In the genomic region with DNA sequence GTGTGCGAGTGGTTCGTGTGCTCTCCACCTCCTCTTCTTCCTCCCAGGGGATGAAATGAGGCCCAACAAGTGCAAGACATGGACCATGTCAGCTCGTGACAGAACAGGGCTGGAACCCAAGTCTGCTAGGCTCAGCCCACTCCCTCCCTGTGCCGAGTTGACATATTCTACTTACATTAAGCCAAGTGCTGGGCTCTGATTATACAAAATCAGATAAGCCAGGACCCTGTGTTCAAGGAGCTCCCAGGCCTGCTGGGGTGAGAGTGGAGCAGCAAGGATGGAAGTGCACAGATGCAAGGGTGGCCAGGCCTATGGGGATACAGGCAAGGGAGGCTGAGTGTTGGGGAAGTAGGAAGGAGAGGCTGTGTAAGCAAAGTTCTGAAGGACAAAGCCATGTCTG, we compare ENCODE assay signal across 17 cellular contexts.
DNase-seq lines count a peak whose midpoint lies in the region; ATAC-seq, FAIRE-seq and TF ChIP-seq lines count a peak whose summit lies in the region.
"Had no signal": no experiment of that assay in that cellular context is flagged by ENCODE, and none has a peak within 500 bp of the region (broad histone marks: within the 10 kb centered on the region; RNA-seq: fewer than 3 reads in every experiment).

No MANE protein-coding gene starts in this region.

- no peak overlapping the region for H2BK12ac ChIP-seq in H1 (ENCODE audit: low read depth, low read length)

- 85% methylated on average over 3 of the region's 4 CpGs; no CpG with 5 or more reads in 1 of the 2 experiments for WGBS in H1 (ENCODE audit: extremely low coverage in 1 of 2, insufficient coverage in 1 of 2, insufficient read length in 1 of 2, insufficient replicate concordance in 2 of 2, low coverage in 1 of 2, low lambda C conversion rate in 2 of 2, missing lambda C conversion rate in 1 of 2), 2 experiments
- 69 to 80% methylated on average over 3 to 4 of the region's 4 CpGs for WGBS in mesodermal cell (ENCODE audit: insufficient coverage in 2 of 2), 2 experiments

- H3K9ac ChIP-seq in H1 (replicated peaks in 1 of 4; ENCODE audit: extremely low read depth in 1 of 4, low read depth in 3 of 4, low read length in 3 of 4): no peak overlapping the region
- no peak overlapping the region for H3K9ac ChIP-seq in parathyroid adenoma
- H3K9ac ChIP-seq: KMS-11 had no signal

- H3K4me3 ChIP-seq in H1 (ENCODE audit: extremely low read depth in 1 of 4, insufficient read depth in 2 of 4, low read depth in 3 of 4, low read length in 4 of 4) (no peak overlapping the region), mesodermal cell (ENCODE audit: extremely low read depth, insufficient read depth, low read length, poor library complexity, severe bottlenecking) (no peak overlapping the region), parathyroid adenoma (ENCODE audit: low read depth, low read length) (no peak overlapping the region)

- H3K36me3 ChIP-seq in H1 (ENCODE audit: control insufficient read depth in 2 of 4, insufficient read depth in 4 of 4, low read length in 3 of 4): no peaks in the 10 kb centered on the region
- no peaks in the 10 kb centered on the region for H3K36me3 ChIP-seq in mesodermal cell (ENCODE audit: control insufficient read depth, insufficient read depth, low read length)
- H3K36me3 ChIP-seq in parathyroid adenoma (ENCODE audit: control insufficient read depth, insufficient read depth, low read length): no peaks in the 10 kb centered on the region

- no peak for TF ChIP-seq RAD21 in H1 (IDR thresholded peaks at IDR 0.05 in 1 of 2, conservative IDR thresholded peaks at IDR 0.05 in 1 of 2; ENCODE audit: low read depth in 2 of 2, low read length in 2 of 2)

- H2AFZ ChIP-seq in H1 (ENCODE audit: low read length) (0 out of 2 replicates have a peak overlapping the region, but pooled peaks have one; percentile 13), parathyroid adenoma (peak overlapping the region; percentile 46)

- no peak overlapping the region for H2AK5ac ChIP-seq in H1 (ENCODE audit: low read depth, low read length)

- POLR2A ChIA-PET in H1 (lab: Charles Lee; ENCODE audit: partially characterized antibody): interaction anchor here (1.0 kb wide), 1 partner anchor 9 kb away, joined by 3 read pairs; no protein-coding TSS in a partner anchor

- TF ChIP-seq CTCF in H1 (IDR thresholded peaks at IDR 0.05; ENCODE audit: control extremely low read depth in 1 of 3, insufficient read depth in 1 of 3, low read depth in 1 of 3, low read length in 3 of 3) (no peak), parathyroid adenoma (IDR thresholded peaks at IDR 0.05) (no peak)

- H3K23ac ChIP-seq in H1 (ENCODE audit: insufficient read length): no peak overlapping the region

- DNase-seq in H1 (ENCODE audit: low read depth in 1 of 2, low spot score in 2 of 2): no peak
- DNase-seq in immature natural killer cell: no peak
- DNase-seq in substantia nigra (lab: John Stamatoyannopoulos, UW): no peak
- DNase-seq in dermis blood vessel endothelial cell: no peak
- DNase-seq: CD4-positive, CD25-positive, alpha-beta regulatory T cell; DMS79; H9; HFFc6; NCI-H1092 treated with DMSO at 0.1 percent for 48 hours; NCI-H1436 treated with DMSO at 0.1 percent for 48 hours; NCI-H1930; NK-92 treated with Interleukin-12 subunit alpha and Interleukin-12 subunit beta, amount 100 ng/mL, for 24 hours had no signal

- no peaks in the 10 kb centered on the region for H3K79me1 ChIP-seq in H1 (ENCODE audit: low read depth, low read length)

- no peaks in the 10 kb centered on the region for H3K23me2 ChIP-seq in H1 (ENCODE audit: low read depth, low read length)

- no peak overlapping the region for H3K4ac ChIP-seq in H1 (replicated peaks; ENCODE audit: insufficient read length, low read depth, low read length)

- H3K4me3 Mint-ChIP-seq in immature natural killer cell: no peak overlapping the region
- H3K4me3 Mint-ChIP-seq: CD4-positive, CD25-positive, alpha-beta regulatory T cell; H9; HFFc6 had no signal

- no peak for TF ChIP-seq POLR2A in H1 (IDR thresholded peaks at IDR 0.05; ENCODE audit: control extremely low read depth in 1 of 2, low read depth in 2 of 2, low read length in 2 of 2)

- no peaks in the 10 kb centered on the region for H3K4me1 Mint-ChIP-seq in immature natural killer cell
- H3K4me1 Mint-ChIP-seq: CD4-positive, CD25-positive, alpha-beta regulatory T cell had no signal

- no peak overlapping the region for H2BK5ac ChIP-seq in H1 (ENCODE audit: low read depth, low read length)

- ATAC-seq in HG03196 (IDR thresholded peaks at IDR 0.05; ENCODE audit: unreplicated experiment): no peak

- H4K8ac ChIP-seq in H1 (ENCODE audit: extremely low read depth, insufficient read depth, low read length): no peak overlapping the region

- H3K4me2 ChIP-seq in H1 (ENCODE audit: insufficient read depth in 1 of 2, low read depth in 2 of 2, low read length in 2 of 2) (no peak overlapping the region), parathyroid adenoma (ENCODE audit: low read length) (no peak overlapping the region)
- H3K4me2 ChIP-seq: KMS-11 had no signal

- H4K5ac ChIP-seq in H1 (ENCODE audit: insufficient read length, low read depth, low read length): no peak overlapping the region

- H3K9me3 ChIP-seq in H1 (ENCODE audit: insufficient read depth in 2 of 2, low read depth in 1 of 2, low read length in 1 of 2): no peaks in the 10 kb centered on the region
- H3K9me3 ChIP-seq in mesodermal cell (ENCODE audit: control insufficient read depth, low read length): no peaks in the 10 kb centered on the region
- no peaks in the 10 kb centered on the region for H3K9me3 ChIP-seq in parathyroid adenoma (ENCODE audit: control insufficient read depth, low read length)

- H4K20me1 ChIP-seq in H1 (replicated peaks in 1 of 2; ENCODE audit: control insufficient read depth in 1 of 2, insufficient read depth in 2 of 2, low read length in 2 of 2): no peaks in the 10 kb centered on the region

- no peak for TF ChIP-seq EP300 in H1 (IDR thresholded peaks at IDR 0.05; ENCODE audit: borderline replicate concordance in 1 of 2, low read depth in 2 of 2, low read length in 2 of 2)

- H3K14ac ChIP-seq in H1 (ENCODE audit: insufficient read length): no peak overlapping the region

- no peak overlapping the region for H3K27ac Mint-ChIP-seq in immature natural killer cell
- H3K27ac Mint-ChIP-seq: HFFc6 had no signal

- CTCF ChIA-PET in H1 (lab: Charles Lee; ENCODE audit: partially characterized antibody): interaction anchor here (0.6 to 1.6 kb wide), 3 partner anchors 44 to 229 kb away, joined by 4 read pairs; no protein-coding TSS in a partner anchor

- H3K36me3 Mint-ChIP-seq in immature natural killer cell: no peaks in the 10 kb centered on the region
- H3K36me3 Mint-ChIP-seq: CD4-positive, CD25-positive, alpha-beta regulatory T cell had no signal

- H3K27ac ChIP-seq in H1 (ENCODE audit: low read depth, low read length) (no peak overlapping the region), mesodermal cell (ENCODE audit: low read depth, low read length, severe bottlenecking) (peak overlapping the region; percentile 41), parathyroid adenoma (no peak overlapping the region), substantia nigra (ENCODE audit: low read depth, low read length, poor library complexity, severe bottlenecking) (no peak overlapping the region)
- H3K27ac ChIP-seq: KMS-11, RWPE1 had no signal

- no peak for FAIRE-seq in H1 (lab: Jason Lieb, UNC)

- H3K27me3 Mint-ChIP-seq in immature natural killer cell (ENCODE audit: low read depth in 3 of 3): peaks cover 0 to 1% (median under 1%) of the 10 kb centered on the region in 3 donors
- H3K27me3 Mint-ChIP-seq: CD4-positive, CD25-positive, alpha-beta regulatory T cell had no signal

- H3K27me3 ChIP-seq in H1 (replicated peaks in 1 of 4; ENCODE audit: control insufficient read depth in 3 of 4, extremely low read depth in 1 of 4, insufficient read depth in 3 of 4, low read length in 3 of 4) (no peaks in the 10 kb centered on the region; a peak in 1 of 7 replicates), parathyroid adenoma (ENCODE audit: control insufficient read depth, insufficient read depth, low read length) (no peaks in the 10 kb centered on the region)

- H3K4me1 ChIP-seq in H1 (replicated peaks in 1 of 4; ENCODE audit: control insufficient read depth in 3 of 4, insufficient read depth in 4 of 4, low read length in 3 of 4): peaks cover 0 to 4% (median 1%) of the 10 kb centered on the region in 4 experiments; a peak in 4 of 7 replicates
- H3K4me1 ChIP-seq in mesodermal cell (ENCODE audit: control insufficient read depth, insufficient read depth, low read length, poor library complexity, severe bottlenecking): peaks cover 29% of the 10 kb centered on the region
- H3K4me1 ChIP-seq in parathyroid adenoma: peaks cover 33% of the 10 kb centered on the region

- H3K79me2 ChIP-seq in H1 (ENCODE audit: control insufficient read depth in 1 of 2, insufficient read depth in 2 of 2, low read length in 2 of 2) (no peaks in the 10 kb centered on the region), parathyroid adenoma (no peaks in the 10 kb centered on the region)

- H2BK120ac ChIP-seq in H1 (replicated peaks; ENCODE audit: low read depth, low read length): no peak overlapping the region

- no peak overlapping the region for H4K91ac ChIP-seq in H1 (replicated peaks; ENCODE audit: insufficient read length, low read length)

- H2BK15ac ChIP-seq in H1 (ENCODE audit: low read length): no peak overlapping the region

- peaks cover 0 to 2% (median 0%) of the 10 kb centered on the region in 6 donors for H3K9me3 Mint-ChIP-seq in immature natural killer cell
- H3K9me3 Mint-ChIP-seq: H9 had no signal

- no peak overlapping the region for H3K56ac ChIP-seq in H1 (replicated peaks; ENCODE audit: insufficient read length, low read depth, low read length)

- H2BK20ac ChIP-seq in H1 (ENCODE audit: low read length): no peak overlapping the region

- H3K18ac ChIP-seq in H1 (ENCODE audit: extremely low read depth, low read length): no peak overlapping the region

TF ChIP-seq in H1, 55 proteins besides CTCF, POLR2A, EP300 and RAD21:
- TF ChIP-seq CTBP2 (IDR thresholded peaks at IDR 0.05; ENCODE audit: borderline replicate concordance, insufficient read depth, insufficient read length, low read length): no peak
- TF ChIP-seq FOSL1 (IDR thresholded peaks at IDR 0.05; ENCODE audit: insufficient read depth, low read depth, low read length): no peak
